25 cellular contexts compared by ENCODE assay signal in the genomic region with DNA sequence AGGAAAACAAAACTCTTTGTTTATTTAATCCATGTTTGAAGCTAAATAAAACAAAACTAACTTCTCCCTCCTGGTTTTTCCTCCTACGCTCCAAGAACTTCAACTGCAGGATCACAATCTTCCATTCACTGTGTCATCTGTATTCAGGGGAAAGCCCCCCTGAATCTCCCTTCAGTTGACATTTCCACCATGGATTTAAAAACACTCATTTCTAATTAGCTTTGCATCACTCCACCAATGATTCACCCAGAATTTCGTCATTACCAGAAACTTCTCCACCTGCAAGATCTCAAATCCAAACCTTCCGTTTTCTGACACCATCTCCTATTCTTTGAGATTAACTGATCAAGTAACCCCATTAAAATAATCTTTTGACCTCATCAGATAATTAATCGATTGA. TPM values are rescaled to one million over a fixed set of nuclear protein-coding genes. Genes with fewer than 3 reads are reported as not detected.
A peak's percentile ranks its signal among the peaks of the same experiment; 100 is the strongest.
DNase-seq lines count a peak whose midpoint lies in the region; ATAC-seq, FAIRE-seq and TF ChIP-seq lines count a peak whose summit lies in the region.
"Had no signal": no experiment of that assay in that cellular context is flagged by ENCODE, and none has a peak within 500 bp of the region (broad histone marks: within the 10 kb centered on the region; RNA-seq: fewer than 3 reads in every experiment).

No MANE protein-coding gene starts in this region.

- no TSS peak for BruUV-seq in PC-9 (replicated peaks; lab: Mats Ljungman, UMichigan)

- no peak overlapping the region for H2AFZ ChIP-seq in PC-9

- no peaks in the 10 kb centered on the region for H3K36me3 ChIP-seq in PC-9 (ENCODE audit: low read depth)
- H3K36me3 ChIP-seq: BE2C; BLaER1 treated with 17β-estradiol and CSF1 and Interleukin-3, amounts not matched to agents 10 nM and 100 nM; HAP-1 had no signal

- POLR2A ChIA-PET in PC-9 (lab: Charles Lee; ENCODE audit: unreplicated experiment): no interaction called here
- POLR2A ChIA-PET in activated CD4-positive, alpha-beta memory T cell treated with anti-CD3 and anti-CD28 coated beads, Interleukin-2, amount 10 ng/mL, durations not matched to agents 7 days and 5 days (lab: Charles Lee): no interaction called here

- peak; percentile 63 for FAIRE-seq in endometrium (lab: Jason Lieb, UNC)
- FAIRE-seq: A549, GM12891, H54 had no signal

- no peaks in the 10 kb centered on the region for H3F3A ChIP-seq in PC-9 (ENCODE audit: insufficient read depth, low read depth)

- no peak for ATAC-seq in HG03571 (IDR thresholded peaks at IDR 0.05; ENCODE audit: unreplicated experiment)
- ATAC-seq: A549 had no signal

- H3K9me2 ChIP-seq in PC-9 (ENCODE audit: insufficient read depth): no peaks in the 10 kb centered on the region

- no peaks in the 10 kb centered on the region for H3K4me1 ChIP-seq in PC-9 (replicated peaks; ENCODE audit: insufficient read depth)
- H3K4me1 ChIP-seq: A549; BE2C; BLaER1 treated with 17β-estradiol and CSF1 and Interleukin-3, amounts not matched to agents 10 nM and 100 nM; HAP-1 had no signal

- no peak overlapping the region for H3K4me2 ChIP-seq in PC-9
- H3K4me2 ChIP-seq: A549; BLaER1 treated with 17β-estradiol and CSF1 and Interleukin-3, amounts not matched to agents 10 nM and 100 nM had no signal

- H3K79me2 ChIP-seq in PC-9 (ENCODE audit: low read depth): no peaks in the 10 kb centered on the region

- no peaks in the 10 kb centered on the region for H3K4me1 Mint-ChIP-seq in activated CD4-positive, alpha-beta memory T cell treated with anti-CD3 and anti-CD28 coated beads, Interleukin-2, amount 10 ng/mL, durations not matched to agents 7 days and 5 days
- H3K4me1 Mint-ChIP-seq: CD14-positive monocyte; CD8-positive, alpha-beta memory T cell had no signal

- no peaks in the 10 kb centered on the region for H3K9me3 Mint-ChIP-seq in activated CD4-positive, alpha-beta memory T cell treated with anti-CD3 and anti-CD28 coated beads, Interleukin-2, amount 10 ng/mL, durations not matched to agents 7 days and 5 days
- H3K9me3 Mint-ChIP-seq: CD4-positive, alpha-beta T cell; HFFc6 had no signal

- intact Hi-C loops in PC-9 (cut with micrococcal nuclease; ENCODE audit: unreplicated experiment): no loop called here

- H3K27me3 Mint-ChIP-seq in activated CD4-positive, alpha-beta memory T cell treated with anti-CD3 and anti-CD28 coated beads, Interleukin-2, amount 10 ng/mL, durations not matched to agents 7 days and 5 days: peaks cover 6% of the 10 kb centered on the region
- H3K27me3 Mint-ChIP-seq: CD4-positive, alpha-beta T cell had no signal

- no peak overlapping the region for H3K27ac ChIP-seq in PC-9
- H3K27ac ChIP-seq: A549; BLaER1 treated with 17β-estradiol and CSF1 and Interleukin-3, amounts not matched to agents 10 nM and 100 nM had no signal

- H3K27ac Mint-ChIP-seq in activated CD4-positive, alpha-beta memory T cell treated with anti-CD3 and anti-CD28 coated beads, Interleukin-2, amount 10 ng/mL, durations not matched to agents 7 days and 5 days: no peak overlapping the region
- H3K27ac Mint-ChIP-seq: CD14-positive monocyte; CD4-positive, alpha-beta T cell; HFFc6 had no signal

- no peaks in the 10 kb centered on the region for H3K36me3 Mint-ChIP-seq in activated CD4-positive, alpha-beta memory T cell treated with anti-CD3 and anti-CD28 coated beads, Interleukin-2, amount 10 ng/mL, durations not matched to agents 7 days and 5 days (ENCODE audit: low read depth)
- H3K36me3 Mint-ChIP-seq: CD14-positive monocyte; CD8-positive, alpha-beta memory T cell had no signal

- H4K20me1 ChIP-seq in PC-9 (ENCODE audit: insufficient read depth): no peaks in the 10 kb centered on the region
- H4K20me1 ChIP-seq: BLaER1 treated with 17β-estradiol and CSF1 and Interleukin-3, amounts not matched to agents 10 nM and 100 nM had no signal

- peak; percentile 9 for DNase-seq in amniotic epithelial cell (ENCODE audit: low read depth)
- peak; percentile 15 for DNase-seq in fibroblast of mammary gland (ENCODE audit: low read depth)
- peak; percentile 3 for DNase-seq in iris pigment epithelial cell (ENCODE audit: low read depth)
- DNase-seq in PC-9: no peak
- no peak for DNase-seq in LoVo (ENCODE audit: low spot score)
- no peak for DNase-seq in activated CD4-positive, alpha-beta memory T cell treated with anti-CD3 and anti-CD28 coated beads, Interleukin-2, amount 10 ng/mL, durations not matched to agents 7 days and 5 days
- DNase-seq: 8988T; ACHN; AML-193; BE2C; CD4-positive, alpha-beta T cell; CD8-positive, alpha-beta memory T cell; DMS53; DMS79 treated with DMSO at 0.1 percent for 48 hours; GF-D8; GOT3; HFFc6 had no signal

- TF ChIP-seq CTCF in fibroblast of mammary gland (conservative IDR thresholded peaks at IDR 0.05; ENCODE audit: control insufficient read depth, insufficient read depth, low read depth, low read length): no peak
- TF ChIP-seq CTCF in PC-9 (conservative IDR thresholded peaks at IDR 0.05): no peak

- no peaks in the 10 kb centered on the region for H3K9me3 ChIP-seq in PC-9 (ENCODE audit: insufficient read depth, low read depth)
- H3K9me3 ChIP-seq: A549; BE2C; BLaER1 treated with 17β-estradiol and CSF1 and Interleukin-3, amounts not matched to agents 10 nM and 100 nM; HAP-1 had no signal

- CTCF ChIA-PET in PC-9 (lab: Charles Lee): no interaction called here
- CTCF ChIA-PET in activated CD4-positive, alpha-beta memory T cell treated with anti-CD3 and anti-CD28 coated beads, Interleukin-2, amount 10 ng/mL, durations not matched to agents 7 days and 5 days (lab: Charles Lee): no interaction called here

- H3K4me3 Mint-ChIP-seq in activated CD4-positive, alpha-beta memory T cell treated with anti-CD3 and anti-CD28 coated beads, Interleukin-2, amount 10 ng/mL, durations not matched to agents 7 days and 5 days: no peak overlapping the region
- H3K4me3 Mint-ChIP-seq: CD14-positive monocyte; CD4-positive, alpha-beta T cell; CD8-positive, alpha-beta memory T cell; HFFc6 had no signal

- no peaks in the 10 kb centered on the region for H3K27me3 ChIP-seq in PC-9 (ENCODE audit: insufficient read depth, low read depth)
- H3K27me3 ChIP-seq: BE2C; BLaER1 treated with 17β-estradiol and CSF1 and Interleukin-3, amounts not matched to agents 10 nM and 100 nM had no signal

- H3K4me3 ChIP-seq in fibroblast of mammary gland (ENCODE audit: control insufficient read depth, low read depth, low read length): no peak overlapping the region
- no peak overlapping the region for H3K4me3 ChIP-seq in PC-9
- H3K4me3 ChIP-seq: A549; BLaER1 treated with 17β-estradiol and CSF1 and Interleukin-3, amounts not matched to agents 10 nM and 100 nM; HAP-1 had no signal

RNA-seq across cellular contexts. Expression of a gene that starts 10.9 kb away (rescaled TPM):
- total RNA-seq in PC-9 (2021): 3.6 and 6.6 TPM in 2 replicates
- 1 to 10 TPM; 2.1 to 3.7 TPM for total RNA-seq in activated CD4-positive, alpha-beta memory T cell treated with anti-CD3 and anti-CD28 coated beads, Interleukin-2, amount 10 ng/mL, durations not matched to agents 7 days and 5 days

Comparison
In these comparisons a context has a peak if more than half of its experiments do, and no peak if none do; other contexts are left out.
1. DNase-seq: peak in amniotic epithelial cell (single experiment), fibroblast of mammary gland (single experiment) and iris pigment epithelial cell (single experiment); none in PC-9 (0 of 2), LoVo (single experiment) and activated CD4-positive, alpha-beta memory T cell treated with anti-CD3 and anti-CD28 coated beads, Interleukin-2, amount 10 ng/mL, durations not matched to agents 7 days and 5 days (single experiment).